Comparison of ENCODE assay signal across 9 cellular contexts in genomic region chr1:214603819-214604252, GRCh38. TPM values are rescaled to one million over a fixed set of nuclear protein-coding genes. Genes with fewer than 3 reads are reported as not detected.
DNase-seq lines count a peak whose midpoint lies in the region; FAIRE-seq and TF ChIP-seq lines count a peak whose summit lies in the region.
"Had no signal": no experiment of that assay in that cellular context is flagged by ENCODE, and none has a peak within 500 bp of the region (broad histone marks: within the 10 kb centered on the region; RNA-seq: fewer than 3 reads in every experiment).

No MANE protein-coding gene starts in this region.

- DNase-seq in activated CD4-positive, alpha-beta T cell treated with anti-CD3 and anti-CD28 coated beads, Interleukin-2, amount 10 ng/mL, durations not matched to agents 7 days and 5 days = no peak
- DNase-seq in activated CD4-positive, alpha-beta T cell treated with anti-CD3 and anti-CD28 coated beads for 48 hours = no peak
- DNase-seq in neural crest cell (ENCODE audit: low read depth, low spot score) (no peak), RCC 7860 (ENCODE audit: low spot score) (no peak), middle frontal gyrus (ENCODE audit: extremely low spot score, low spot score) (no peak), GF-D8 (lab: John Stamatoyannopoulos, UW) (no peak)

- H3K9me3 ChIP-seq in OCI-LY3 (ENCODE audit: insufficient read depth, low read length) (no peaks in the 10 kb centered on the region), duodenal mucosa (ENCODE audit: control insufficient read depth in 1 of 2, low read length in 2 of 2) (no peaks in the 10 kb centered on the region)

- H3K9ac ChIP-seq in OCI-LY3 (ENCODE audit: low read length) (peak overlapping the region; percentile 83), duodenal mucosa (ENCODE audit: low read depth in 1 of 2, low read length in 2 of 2) (peak overlapping the region in 1 of 2 donors; percentile 47)

- peaks cover 58% of the 10 kb centered on the region for H3K79me2 ChIP-seq in OCI-LY3 (ENCODE audit: low read length)

- no peaks in the 10 kb centered on the region for H3K27me3 Mint-ChIP-seq in activated CD4-positive, alpha-beta T cell treated with anti-CD3 and anti-CD28 coated beads, Interleukin-2, amount 10 ng/mL, durations not matched to agents 7 days and 5 days
- H3K27me3 Mint-ChIP-seq in neural crest cell (ENCODE audit: low read depth) = no peaks in the 10 kb centered on the region

- H3K4me3 ChIP-seq in OCI-LY3 (ENCODE audit: low read length) (peak overlapping the region; percentile 82), duodenal mucosa (ENCODE audit: low read depth in 1 of 2, low read length in 2 of 2) (peak overlapping the region; percentile 78 to 94)

- peaks cover 27% of the 10 kb centered on the region for H3K4me1 Mint-ChIP-seq in activated CD4-positive, alpha-beta T cell treated with anti-CD3 and anti-CD28 coated beads, Interleukin-2, amount 10 ng/mL, durations not matched to agents 7 days and 5 days
- H3K4me1 Mint-ChIP-seq in neural crest cell = peaks cover 28% of the 10 kb centered on the region

- no peaks in the 10 kb centered on the region for H3K9me3 Mint-ChIP-seq in activated CD4-positive, alpha-beta T cell treated with anti-CD3 and anti-CD28 coated beads, Interleukin-2, amount 10 ng/mL, durations not matched to agents 7 days and 5 days
- H3K9me3 Mint-ChIP-seq in neural crest cell = no peaks in the 10 kb centered on the region

- H3K36me3 Mint-ChIP-seq in activated CD4-positive, alpha-beta T cell treated with anti-CD3 and anti-CD28 coated beads, Interleukin-2, amount 10 ng/mL, durations not matched to agents 7 days and 5 days (ENCODE audit: low read depth) = peaks cover 25% of the 10 kb centered on the region
- peaks cover 5% of the 10 kb centered on the region for H3K36me3 Mint-ChIP-seq in neural crest cell (ENCODE audit: low read depth)

- POLR2A ChIA-PET in activated CD4-positive, alpha-beta T cell treated with anti-CD3 and anti-CD28 coated beads, Interleukin-2, amount 10 ng/mL, durations not matched to agents 7 days and 5 days (lab: Charles Lee) = interaction anchor here (0.7 kb wide), 1 partner anchor 272 kb away, joined by 4 read pairs; no protein-coding TSS in a partner anchor

- peak overlapping the region; percentile 84 for H3K4me2 ChIP-seq in OCI-LY3 (ENCODE audit: low read length)

- H3K4me3 Mint-ChIP-seq in activated CD4-positive, alpha-beta T cell treated with anti-CD3 and anti-CD28 coated beads, Interleukin-2, amount 10 ng/mL, durations not matched to agents 7 days and 5 days = peak overlapping the region; percentile 89
- H3K4me3 Mint-ChIP-seq in neural crest cell = peak overlapping the region; percentile 92

- H3K27me3 ChIP-seq in OCI-LY3 (ENCODE audit: low read depth, low read length) (no peaks in the 10 kb centered on the region), duodenal mucosa (ENCODE audit: control insufficient read depth in 1 of 2, insufficient read depth in 2 of 2, low read length in 2 of 2) (no peaks in the 10 kb centered on the region)

- peak overlapping the region; percentile 96 for H3K27ac Mint-ChIP-seq in activated CD4-positive, alpha-beta T cell treated with anti-CD3 and anti-CD28 coated beads, Interleukin-2, amount 10 ng/mL, durations not matched to agents 7 days and 5 days
- peak overlapping the region; percentile 97 for H3K27ac Mint-ChIP-seq in neural crest cell (ENCODE audit: unreplicated experiment)

- no peak for FAIRE-seq in RCC 7860 (lab: Jason Lieb, UNC)
- FAIRE-seq: endometrium had no signal

- peaks cover 15% of the 10 kb centered on the region for H3K4me1 ChIP-seq in OCI-LY3 (ENCODE audit: low read length)
- peaks cover 6 to 11% of the 10 kb centered on the region in 2 donors for H3K4me1 ChIP-seq in duodenal mucosa (ENCODE audit: control insufficient read depth in 1 of 2, insufficient read depth in 2 of 2, low read length in 2 of 2)

- TF ChIP-seq CTCF in OCI-LY3 (IDR thresholded peaks at IDR 0.05; ENCODE audit: low read depth, low read length) = no peak
- TF ChIP-seq CTCF in neural crest cell (conservative IDR thresholded peaks at IDR 0.05) = no peak

- peak overlapping the region; percentile 37; the same call in 1 of the 2 replicates for H2AFZ ChIP-seq in OCI-LY3 (ENCODE audit: low read depth, low read length)

- H4K20me1 ChIP-seq in OCI-LY3 (ENCODE audit: insufficient read depth, low read length) = no peaks in the 10 kb centered on the region

- CTCF ChIA-PET in activated CD4-positive, alpha-beta T cell treated with anti-CD3 and anti-CD28 coated beads, Interleukin-2, amount 10 ng/mL, durations not matched to agents 7 days and 5 days (lab: Charles Lee) = interaction anchor here (0.8 to 1.4 kb wide), 3 partner anchors 17 to 47 kb away, joined by 3 read pairs; no protein-coding TSS in a partner anchor

- H3K27ac ChIP-seq in OCI-LY3 (ENCODE audit: low read length) (peak overlapping the region; percentile 55), duodenal mucosa (ENCODE audit: low read depth, low read length) (no peak overlapping the region)

- H3K36me3 ChIP-seq in OCI-LY3 (replicated peaks; ENCODE audit: low read depth, low read length) (no peaks in the 10 kb centered on the region), duodenal mucosa (ENCODE audit: control insufficient read depth in 1 of 2, insufficient read depth in 2 of 2, low read length in 2 of 2) (no peaks in the 10 kb centered on the region)

RNA-seq across cellular contexts. Expression of gene CENPF, which starts 0.8 kb away (rescaled TPM):
- 100 to 1,000 TPM; 173 to 203 TPM for total RNA-seq in activated CD4-positive, alpha-beta T cell treated with anti-CD3 and anti-CD28 coated beads, Interleukin-2, amount 10 ng/mL, durations not matched to agents 7 days and 5 days
- total RNA-seq in neural crest cell = 191 and 202 TPM in 2 replicates

RNA-seq across cellular contexts. Expression of gene PTPN14, which starts 52.4 kb away (rescaled TPM):
- total RNA-seq in activated CD4-positive, alpha-beta T cell treated with anti-CD3 and anti-CD28 coated beads, Interleukin-2, amount 10 ng/mL, durations not matched to agents 7 days and 5 days = under 1 TPM; 0.32 to 0.37 TPM
- total RNA-seq in neural crest cell = 21.4 and 26.4 TPM in 2 replicates

Comparison
In these comparisons a context has a peak if more than half of its experiments do, and no peak if none do; other contexts are left out.
1. RNA of gene PTPN14, which starts 52.4 kb away (total RNA-seq): 21.4 to 26.4 TPM in neural crest cell; 0.32 to 0.37 TPM in activated CD4-positive, alpha-beta T cell treated with anti-CD3 and anti-CD28 coated beads, Interleukin-2, amount 10 ng/mL, durations not matched to agents 7 days and 5 days; every median in the first group is over 10 times any median in the second.